24 cellular contexts compared by ENCODE assay signal in genomic region chr19:50676625-50677197, GRCh38. TPM values are rescaled to one million over a fixed set of nuclear protein-coding genes. Genes with fewer than 3 reads are reported as not detected.
"Had no signal": no experiment of that assay in that cellular context is flagged by ENCODE, and none has a peak within 500 bp of the region (broad histone marks: within the 10 kb centered on the region; RNA-seq: fewer than 3 reads in every experiment).

No MANE protein-coding gene starts in this region.

- H3K36me3 ChIP-seq: MG63, SJSA1 had no signal

- FAIRE-seq: RCC 7860 had no signal

- H3K9me3 ChIP-seq: MG63 had no signal

- H3K27me3 ChIP-seq: MG63 had no signal

- H3K4me1 ChIP-seq: SJSA1 had no signal

- H3K4me3 ChIP-seq: MG63, SJSA1, SK-N-MC had no signal

- DNase-seq: Karpas-422, KG1, MG63, NCI-H1092, NCI-H1105 treated with DMSO at 0.1 percent for 48 hours, NCI-H1417 treated with DMSO at 0.1 percent for 48 hours, NCI-H146, NCI-H1694 treated with DMSO at 0.1 percent for 48 hours, NCI-H1930, NCI-H2081, NCI-H2171, NCI-H226, NCI-H446, NCI-H510A, NCI-H524 treated with DMSO at 0.1 percent for 48 hours, NCI-H69, NCI-H774, Right ventricle myocardium superior, RPMI8226, SIG-M5 had no signal

- H3K27ac ChIP-seq: HL-60, SJSA1, SK-N-MC had no signal

RNA-seq across cellular contexts. Expression of gene C19orf81, which starts 27.5 kb away (rescaled TPM):
- total RNA-seq: SJSA1 had no signal

RNA-seq across cellular contexts. Expression of gene SYT3, which starts 37.0 kb away (rescaled TPM):
- total RNA-seq: SJSA1 had no signal

RNA-seq across cellular contexts. Expression of gene SHANK1, which starts 42.9 kb away (rescaled TPM):
- total RNA-seq: SJSA1 had no signal
